Comparison of ENCODE assay signal across 17 cellular contexts in genomic region chr10:118962159-118962863, GRCh38.
A peak's percentile ranks its signal among the peaks of the same experiment; 100 is the strongest.
DNase-seq lines count a peak whose midpoint lies in the region; ATAC-seq lines count a peak whose summit lies in the region.
"Had no signal": no experiment of that assay in that cellular context is flagged by ENCODE, and none has a peak within 500 bp of the region (broad histone marks: within the 10 kb centered on the region; RNA-seq: fewer than 3 reads in every experiment).

No MANE protein-coding gene starts in this region.

- H3K27me3 Mint-ChIP-seq in activated CD4-positive, alpha-beta T cell treated with anti-CD3 and anti-CD28 coated beads for 36 hours = peaks cover 7% of the 10 kb centered on the region

- ATAC-seq in sciatic nerve (no peak), GM19452 (IDR thresholded peaks at IDR 0.05; ENCODE audit: unreplicated experiment) (no peak)
- no peak for ATAC-seq in activated CD4-positive, alpha-beta T cell treated with anti-CD3 and anti-CD28 coated beads for 36 hours
- ATAC-seq: GM23338, PC-3, SK-N-SH treated with all-trans-retinoic acid at 6 μM for 48 hours had no signal

- CTCF ChIA-PET in activated CD4-positive, alpha-beta T cell treated with anti-CD3 and anti-CD28 coated beads for 36 hours (lab: Charles Lee) = no interaction called here

- POLR2A ChIA-PET in activated CD4-positive, alpha-beta T cell treated with anti-CD3 and anti-CD28 coated beads for 36 hours (lab: Charles Lee) = no interaction called here

- intact Hi-C loops in sciatic nerve (cut with DNase I) = no loop called here
- intact Hi-C loops in activated CD4-positive, alpha-beta T cell treated with anti-CD3 and anti-CD28 coated beads for 36 hours (cut with DNase I, micrococcal nuclease) = no loop called here

- H3K27ac Mint-ChIP-seq in activated CD4-positive, alpha-beta T cell treated with anti-CD3 and anti-CD28 coated beads for 36 hours = no peak overlapping the region
- H3K27ac Mint-ChIP-seq: CD4-positive, alpha-beta T cell; GM23338 had no signal

- H3K36me3 Mint-ChIP-seq in activated CD4-positive, alpha-beta T cell treated with anti-CD3 and anti-CD28 coated beads for 36 hours (ENCODE audit: low read depth) = no peaks in the 10 kb centered on the region

- DNase-seq in NCI-H1436 (lab: John Stamatoyannopoulos, UW) (peak; percentile 36), NCI-H1436 treated with DMSO at 0.1 percent for 48 hours (lab: John Stamatoyannopoulos, UW) (no peak), NCI-H69 (lab: John Stamatoyannopoulos, UW) (peak; percentile 14), islet precursor cell (peak; percentile 36), sciatic nerve (ENCODE audit: low spot score) (peak; percentile 10), HPDE6-E6E7 (ENCODE audit: extremely low spot score) (no peak)
- no peak for DNase-seq in activated CD4-positive, alpha-beta T cell treated with anti-CD3 and anti-CD28 coated beads for 36 hours
- DNase-seq: CD4-positive, alpha-beta T cell; NCI-H1417 treated with DMSO at 0.1 percent for 48 hours; NCI-H2029 treated with DMSO at 0.1 percent for 48 hours; NCI-H2171 treated with DMSO at 0.1 percent for 48 hours; NCI-H446 treated with DMSO at 0.1 percent for 48 hours; PC-3; SIG-M5 had no signal

- no peaks in the 10 kb centered on the region for H3K9me3 Mint-ChIP-seq in activated CD4-positive, alpha-beta T cell treated with anti-CD3 and anti-CD28 coated beads for 36 hours (ENCODE audit: low read depth)
- H3K9me3 Mint-ChIP-seq: CD4-positive, alpha-beta T cell; GM23338 had no signal

- no peak overlapping the region for H3K4me3 Mint-ChIP-seq in activated CD4-positive, alpha-beta T cell treated with anti-CD3 and anti-CD28 coated beads for 36 hours
- H3K4me3 Mint-ChIP-seq: CD4-positive, alpha-beta T cell; GM23338 had no signal

- H3K4me1 Mint-ChIP-seq in activated CD4-positive, alpha-beta T cell treated with anti-CD3 and anti-CD28 coated beads for 36 hours = no peaks in the 10 kb centered on the region

Comparison
In these comparisons a context has a peak if more than half of its experiments do, and no peak if none do; other contexts are left out.
1. DNase-seq: peak in NCI-H1436 (single experiment), NCI-H69 (single experiment), islet precursor cell (single experiment) and sciatic nerve (single experiment); none in NCI-H1436 treated with DMSO at 0.1 percent for 48 hours (single experiment), activated CD4-positive, alpha-beta T cell treated with anti-CD3 and anti-CD28 coated beads for 36 hours (single experiment) and HPDE6-E6E7 (single experiment).